Comparison of ENCODE assay signal across 1 cellular context in genomic region chr21:22842875-22843274, GRCh38.
TF ChIP-seq lines count a peak whose summit lies in the region.

No MANE protein-coding gene starts in this region.

TF ChIP-seq in GM23338, 12 proteins besides CTCF, POLR2A, EP300 and RAD21 (continued from another document):
- TF ChIP-seq REST (IDR thresholded peaks at IDR 0.05; ENCODE audit: unreplicated experiment) (no peak), EZH2phosphoT487 (IDR thresholded peaks at IDR 0.05; ENCODE audit: unreplicated experiment) (no peak), ZNF462 (CRISPR knock-in tag; IDR thresholded peaks at IDR 0.05) (no peak), JUNB (IDR thresholded peaks at IDR 0.05; ENCODE audit: unreplicated experiment) (no peak), STAT1 (IDR thresholded peaks at IDR 0.05; ENCODE audit: unreplicated experiment) (no peak), ZNF331 (CRISPR knock-in tag; IDR thresholded peaks at IDR 0.05; ENCODE audit: low read depth) (no peak), ZNF114 (CRISPR knock-in tag; IDR thresholded peaks at IDR 0.05) (no peak), NANOG (IDR thresholded peaks at IDR 0.05; ENCODE audit: borderline replicate concordance) (no peak)
